8 cellular contexts compared by ENCODE assay signal in genomic region chr1:17010601-17011438, GRCh38. TPM values are rescaled to one million over a fixed set of nuclear protein-coding genes. Genes with fewer than 3 reads are reported as not detected.
A peak's percentile ranks its signal among the peaks of the same experiment; 100 is the strongest.
DNase-seq lines count a peak whose midpoint lies in the region; ATAC-seq and TF ChIP-seq lines count a peak whose summit lies in the region.

No MANE protein-coding gene starts in this region.

- H3K36me3 Mint-ChIP-seq in dendritic cell treated with granulocyte-macrophage colony-stimulating factor and Interleukin-4, amounts not matched to agents 40 ng/mL and 50 ng/mL, for 4 days (ENCODE audit: low read depth): peaks cover 15% of the 10 kb centered on the region

- intact Hi-C loops in HCT116 (cut with micrococcal nuclease): loop anchor here (5.0 kb wide), 2 partner anchors 36 to 49 kb away; no protein-coding TSS in a partner anchor
- intact Hi-C loops in dendritic cell treated with granulocyte-macrophage colony-stimulating factor and Interleukin-4, amounts not matched to agents 40 ng/mL and 50 ng/mL, for 4 days (cut with micrococcal nuclease): no loop called here

- RAD21 ChIA-PET in HCT116 (lab: Charles Lee; ENCODE audit: low non-redundant PET in 1 of 2, low total read pairs in 2 of 2, uncharacterized antibody in 2 of 2, unreplicated experiment in 2 of 2): no interaction called here

- CTCF ChIA-PET in HCT116 (lab: Charles Lee): interaction anchor here (1.0 kb wide), 1 partner anchor 35 kb away, joined by 3 read pairs; no protein-coding TSS in a partner anchor

- H2AFZ ChIP-seq in HCT116 (ENCODE audit: low read depth, low read length, poor library complexity, severe bottlenecking): no peak overlapping the region

- H3K27ac Mint-ChIP-seq in dendritic cell treated with granulocyte-macrophage colony-stimulating factor and Interleukin-4, amounts not matched to agents 40 ng/mL and 50 ng/mL, for 4 days: peak overlapping the region; percentile 60

- no peaks in the 10 kb centered on the region for H3K9me2 ChIP-seq in HCT116 (ENCODE audit: insufficient read depth)

- H3K27ac ChIP-seq in HCT116 (ENCODE audit: low read depth, low read length) (peak overlapping the region; percentile 70; the same call in 1 of the 2 replicates), lung (ENCODE audit: low read depth in 1 of 2, low read length in 1 of 2) (peak overlapping the region in 1 of 2 donors; percentile 43), thymus (ENCODE audit: low read depth) (no peak overlapping the region)

- no peaks in the 10 kb centered on the region for H3K9me3 Mint-ChIP-seq in dendritic cell treated with granulocyte-macrophage colony-stimulating factor and Interleukin-4, amounts not matched to agents 40 ng/mL and 50 ng/mL, for 4 days

- TF ChIP-seq CTCF in HCT116 (IDR thresholded peaks at IDR 0.05 in 2 of 3, conservative IDR thresholded peaks at IDR 0.05 in 1 of 3; ENCODE audit: borderline replicate concordance in 1 of 3, insufficient read depth in 1 of 3, low read depth in 2 of 3, low read length in 2 of 3) (no peak), lung (IDR thresholded peaks at IDR 0.05; ENCODE audit: control extremely low read depth, extremely low read depth) (no peak)

- 1 to 2% methylated on average over 27 of the region's 27 CpGs for WGBS in lung, 2 donors
- WGBS in thymus: 2% methylated on average over 27 of the region's 27 CpGs

- H3K36me3 ChIP-seq in HCT116 (ENCODE audit: control insufficient read depth in 1 of 2, insufficient read depth in 2 of 2, low read length in 2 of 2) (no peaks in the 10 kb centered on the region), lung (ENCODE audit: control insufficient read depth in 2 of 2, insufficient read depth in 2 of 2, low read length in 2 of 2) (no peaks in the 10 kb centered on the region), thymus (ENCODE audit: control insufficient read depth, insufficient read depth) (no peaks in the 10 kb centered on the region)

- H3K4me2 ChIP-seq in HCT116 (ENCODE audit: low read length): peak overlapping the region; percentile 99

- no peak for TF ChIP-seq POLR2A in HCT116 (IDR thresholded peaks at IDR 0.05; ENCODE audit: borderline replicate concordance, extremely low read depth, insufficient read depth, insufficient read length)

- H3K4me3 ChIP-seq in HCT116 (replicated peaks in 1 of 2; ENCODE audit: low read depth in 1 of 2, low read length in 2 of 2): peak overlapping the region; percentile 81 to 94
- peak overlapping the region; percentile 86 for H3K4me3 ChIP-seq in lung
- peak overlapping the region; percentile 92 for H3K4me3 ChIP-seq in thymus (ENCODE audit: low read length)

- POLR2A ChIA-PET in HCT116 (lab: Charles Lee): no interaction called here

- H3K27me3 ChIP-seq in HCT116 (ENCODE audit: insufficient read depth, low read length) (no peaks in the 10 kb centered on the region), lung (ENCODE audit: control insufficient read depth, insufficient read depth) (no peaks in the 10 kb centered on the region), thymus (ENCODE audit: control insufficient read depth, insufficient read depth) (no peaks in the 10 kb centered on the region)

- peak overlapping the region; percentile 80 for H3K4me3 Mint-ChIP-seq in dendritic cell treated with granulocyte-macrophage colony-stimulating factor and Interleukin-4, amounts not matched to agents 40 ng/mL and 50 ng/mL, for 4 days

- peaks cover 17 to 33% of the 10 kb centered on the region in 2 experiments for H3K4me1 ChIP-seq in HCT116 (ENCODE audit: control insufficient read depth in 1 of 2, insufficient read depth in 2 of 2, low read length in 2 of 2)
- H3K4me1 ChIP-seq in lung (ENCODE audit: control insufficient read depth in 2 of 2, insufficient read depth in 2 of 2, low read length in 2 of 2): peaks cover 0 to 16% of the 10 kb centered on the region in 2 donors
- peaks cover 8% of the 10 kb centered on the region for H3K4me1 ChIP-seq in thymus (ENCODE audit: control insufficient read depth, insufficient read depth, low read length)

- ATAC-seq in HCT116 (peak; percentile 7), SK-N-SH treated with all-trans-retinoic acid at 6 μM for 48 hours (peak; percentile 43), lung (ENCODE audit: insufficient read depth, low FRiP score) (no peak), HG03280 (IDR thresholded peaks at IDR 0.05; ENCODE audit: unreplicated experiment) (no peak), HG02759 (IDR thresholded peaks at IDR 0.05; ENCODE audit: unreplicated experiment) (no peak)

- peak overlapping the region; percentile 78 for H3K9ac ChIP-seq in HCT116 (ENCODE audit: low read length)

- H4K20me1 ChIP-seq in HCT116 (ENCODE audit: insufficient read depth): no peaks in the 10 kb centered on the region

- no peaks in the 10 kb centered on the region for H3K9me3 ChIP-seq in HCT116 (ENCODE audit: control insufficient read depth in 1 of 2, insufficient read depth in 1 of 2, low read depth in 1 of 2, low read length in 2 of 2)
- H3K9me3 ChIP-seq in lung (ENCODE audit: control insufficient read depth in 2 of 2, insufficient read depth in 1 of 2, low read length in 1 of 2): no peaks in the 10 kb centered on the region
- no peaks in the 10 kb centered on the region for H3K9me3 ChIP-seq in thymus (ENCODE audit: control insufficient read depth)

- peaks cover 10% of the 10 kb centered on the region for H3K27me3 Mint-ChIP-seq in dendritic cell treated with granulocyte-macrophage colony-stimulating factor and Interleukin-4, amounts not matched to agents 40 ng/mL and 50 ng/mL, for 4 days

- no peaks in the 10 kb centered on the region for H3K79me2 ChIP-seq in HCT116 (ENCODE audit: insufficient read depth, low read length)

- TSS peak; percentile 38 for BruUV-seq in HCT116 (replicated peaks; lab: Mats Ljungman, UMichigan)

- DNase-seq in CMK (ENCODE audit: low read depth) (peak; percentile 51), HCT116 (ENCODE audit: low read depth, low spot score) (no peak), lung (ENCODE audit: low spot score) (peak; percentile 34)

- no peak for TF ChIP-seq RAD21 in HCT116 (IDR thresholded peaks at IDR 0.05; ENCODE audit: low read depth)

- peaks cover 52% of the 10 kb centered on the region for H3K4me1 Mint-ChIP-seq in dendritic cell treated with granulocyte-macrophage colony-stimulating factor and Interleukin-4, amounts not matched to agents 40 ng/mL and 50 ng/mL, for 4 days (ENCODE audit: low read depth)

TF ChIP-seq in HCT116, 20 proteins besides CTCF, POLR2A, EP300 and RAD21 (continues in another document):
- TF ChIP-seq ATF3 (IDR thresholded peaks at IDR 0.05): no peak
- no peak for TF ChIP-seq MAX (IDR thresholded peaks at IDR 0.05)

TF ChIP-seq in SK-N-SH treated with all-trans-retinoic acid at 6 μM for 48 hours, 23 proteins besides CTCF, POLR2A, EP300 and RAD21 (continues in another document):
- TF ChIP-seq POU6F1 (CRISPR knock-in tag; IDR thresholded peaks at IDR 0.05; ENCODE audit: borderline replicate concordance, low read depth): no peak
- no peak for TF ChIP-seq ZC3H10 (CRISPR knock-in tag; IDR thresholded peaks at IDR 0.05)
- TF ChIP-seq TCF4 (CRISPR knock-in tag; IDR thresholded peaks at IDR 0.05; ENCODE audit: borderline replicate concordance): no peak
- TF ChIP-seq SNAI2 (CRISPR knock-in tag; IDR thresholded peaks at IDR 0.05): no peak
- TF ChIP-seq ZFP30 (CRISPR knock-in tag; IDR thresholded peaks at IDR 0.05): no peak
- TF ChIP-seq ARNTL (CRISPR knock-in tag; IDR thresholded peaks at IDR 0.05; ENCODE audit: borderline replicate concordance, low read depth): no peak
- no peak for TF ChIP-seq TOX (CRISPR knock-in tag; IDR thresholded peaks at IDR 0.05; ENCODE audit: borderline replicate concordance)

RNA-seq across cellular contexts. Expression of gene ATP13A2, which starts 0.9 kb away (rescaled TPM):
- 60.5 TPM for total RNA-seq in HCT116 (2021; ENCODE audit: unreplicated experiment)
- polyA plus RNA-seq in HCT116 (2012): 74.0 and 75.2 TPM in 2 replicates
- 10 to 100 TPM; 20.2 to 50.6 TPM for total RNA-seq in lung
- 10 to 100 TPM; 24.7 to 41.9 TPM for polyA plus RNA-seq in lung
- polyA plus RNA-seq in thymus: 18.3 TPM

RNA-seq across cellular contexts. Expression of gene MFAP2, which starts 30.4 kb away (rescaled TPM):
- total RNA-seq in HCT116 (2021; ENCODE audit: unreplicated experiment) (63.1 TPM), lung (10 to 100 TPM; 13.3 to 28.5 TPM)
- 81.1 and 81.3 TPM in 2 replicates for polyA plus RNA-seq in HCT116 (2012)
- polyA plus RNA-seq in lung (10 to 100 TPM in 1 of 2 donors, 1 to 10 TPM in 1; 7.4 to 11.6 TPM), thymus (5.6 TPM)

RNA-seq across cellular contexts. Expression of gene SDHB, which starts 43.0 kb away (rescaled TPM):
- total RNA-seq in HCT116 (2021; ENCODE audit: unreplicated experiment) (159 TPM), lung (10 to 100 TPM; 59.1 to 93.2 TPM)
- polyA plus RNA-seq in HCT116 (2012): 124 and 164 TPM in 2 replicates
- polyA plus RNA-seq in lung (100 to 1,000 TPM in 1 of 2 donors, 10 to 100 TPM in 1; 73.8 to 117 TPM), thymus (70.0 TPM)

Comparison
In these comparisons a context has a peak if more than half of its experiments do, and no peak if none do; other contexts are left out.
1. ATAC-seq: peak in HCT116 (single experiment) and SK-N-SH treated with all-trans-retinoic acid at 6 μM for 48 hours (single experiment); none in lung (single experiment), HG03280 (single experiment) and HG02759 (single experiment).
2. Peak in every context shown above with its lines, with median percentiles within 50 percentile points of each other: H3K4me3 ChIP-seq.